ENCODE assay signal across 25 cellular contexts in genomic region chr2:242036653-242036950, GRCh38.
"Had no signal": no experiment of that assay in that cellular context is flagged by ENCODE, and none has a peak within 500 bp of the region (broad histone marks: within the 10 kb centered on the region; RNA-seq: fewer than 3 reads in every experiment).

No MANE protein-coding gene starts in this region.

- H3K4me3 ChIP-seq: left ventricle myocardium inferior, mucosa of descending colon, ovary, right atrium auricular region, smooth muscle cell, tibial nerve, vagina had no signal

- H3K9me3 ChIP-seq: left ventricle myocardium inferior, mucosa of descending colon, neutrophil, ovary, right atrium auricular region, tibial nerve, vagina had no signal

- H3K4me3 Mint-ChIP-seq: immature natural killer cell; memory B cell; natural killer cell treated with Interleukin-12 subunit alpha and Interleukin-12 subunit beta and Interleukin-15 and Interleukin-18, amount 100 ng/mL, for 72 hours; stimulated activated memory B cell treated with anti-CD40 and anti-IgM and Interleukin-4, amounts not matched to agents 10 μg/mL and 1 μg/mL and 100 μg/mL, for 72 hours; stimulated activated naive CD8-positive, alpha-beta T cell treated with anti-CD3 and anti-CD28 coated beads, Interleukin-15, amount 100 ng/mL, for 72 hours; type B pancreatic cell had no signal

- H3K4me2 ChIP-seq: smooth muscle cell had no signal

- H3K27ac Mint-ChIP-seq: immature natural killer cell; memory B cell; natural killer cell treated with Interleukin-12 subunit alpha and Interleukin-12 subunit beta and Interleukin-15 and Interleukin-18, amount 100 ng/mL, for 72 hours; progenitor cell of endocrine pancreas; stimulated activated memory B cell treated with anti-CD40 and anti-IgM and Interleukin-4, amounts not matched to agents 10 μg/mL and 1 μg/mL and 100 μg/mL, for 72 hours; stimulated activated naive CD8-positive, alpha-beta T cell treated with anti-CD3 and anti-CD28 coated beads, Interleukin-15, amount 100 ng/mL, for 72 hours; type B pancreatic cell had no signal

- H3K36me3 Mint-ChIP-seq: immature natural killer cell; memory B cell; natural killer cell treated with Interleukin-12 subunit alpha and Interleukin-12 subunit beta and Interleukin-15 and Interleukin-18, amount 100 ng/mL, for 72 hours; stimulated activated memory B cell treated with anti-CD40 and anti-IgM and Interleukin-4, amounts not matched to agents 10 μg/mL and 1 μg/mL and 100 μg/mL, for 72 hours; type B pancreatic cell had no signal

- ATAC-seq: mucosa of descending colon; naive thymus-derived CD4-positive, alpha-beta T cell; natural killer cell treated with Interleukin-12 subunit alpha and Interleukin-12 subunit beta and Interleukin-15 and Interleukin-18, amount 100 ng/mL, for 72 hours; stimulated activated memory B cell treated with anti-CD40 and anti-IgM and Interleukin-4, amounts not matched to agents 10 μg/mL and 1 μg/mL and 100 μg/mL, for 72 hours; stimulated activated naive CD8-positive, alpha-beta T cell treated with anti-CD3 and anti-CD28 coated beads, Interleukin-15, amount 100 ng/mL, for 72 hours had no signal

- H3K27ac ChIP-seq: left ventricle myocardium inferior, neutrophil, right atrium auricular region, tibial nerve, vagina had no signal

- H3K27me3 ChIP-seq: ovary, right atrium auricular region, vagina had no signal

- H3K9me3 Mint-ChIP-seq: memory B cell; natural killer cell treated with Interleukin-12 subunit alpha and Interleukin-12 subunit beta and Interleukin-15 and Interleukin-18, amount 100 ng/mL, for 72 hours; stimulated activated memory B cell treated with anti-CD40 and anti-IgM and Interleukin-4, amounts not matched to agents 10 μg/mL and 1 μg/mL and 100 μg/mL, for 72 hours; stimulated activated naive CD8-positive, alpha-beta T cell treated with anti-CD3 and anti-CD28 coated beads, Interleukin-15, amount 100 ng/mL, for 72 hours; type B pancreatic cell had no signal

- DNase-seq: hypothalamus; immature natural killer cell; left ventricle myocardium inferior; midbrain; naive thymus-derived CD4-positive, alpha-beta T cell; occipital lobe; ovary; stimulated activated CD4-positive, alpha-beta T cell treated with anti-CD3 and anti-CD28 coated beads, Interleukin-1b, Interleukin-23, amount 100 ng/mL, for 48 hours; stimulated activated CD4-positive, alpha-beta T cell treated with anti-CD3 and anti-CD28 coated beads, Interleukin-2, amount 100 ng/mL, for 48 hours; stimulated activated CD4-positive, alpha-beta T cell treated with anti-CD3 and anti-CD28 coated beads, Interleukin-4, amount 100 ng/mL, for 4 hours; stimulated activated CD8-positive, alpha-beta memory T cell treated with anti-CD3 and anti-CD28 coated beads, Interleukin-4, amount 100 ng/mL, for 48 hours; stimulated activated naive CD4-positive, alpha-beta T cell treated with Interleukin-2 at 50 U/mL for 16 hours; stimulated activated naive CD8-positive, alpha-beta T cell treated with anti-CD3 and anti-CD28 coated beads, Interleukin-15, amount 100 ng/mL, for 72 hours; substantia nigra had no signal

- H3K4me1 ChIP-seq: left ventricle myocardium inferior, right atrium auricular region, vagina had no signal

- H3K36me3 ChIP-seq: left ventricle myocardium inferior, neutrophil, ovary, right atrium auricular region, tibial nerve, vagina had no signal
